ENCODE assay signal across 11 cellular contexts in the genomic region with DNA sequence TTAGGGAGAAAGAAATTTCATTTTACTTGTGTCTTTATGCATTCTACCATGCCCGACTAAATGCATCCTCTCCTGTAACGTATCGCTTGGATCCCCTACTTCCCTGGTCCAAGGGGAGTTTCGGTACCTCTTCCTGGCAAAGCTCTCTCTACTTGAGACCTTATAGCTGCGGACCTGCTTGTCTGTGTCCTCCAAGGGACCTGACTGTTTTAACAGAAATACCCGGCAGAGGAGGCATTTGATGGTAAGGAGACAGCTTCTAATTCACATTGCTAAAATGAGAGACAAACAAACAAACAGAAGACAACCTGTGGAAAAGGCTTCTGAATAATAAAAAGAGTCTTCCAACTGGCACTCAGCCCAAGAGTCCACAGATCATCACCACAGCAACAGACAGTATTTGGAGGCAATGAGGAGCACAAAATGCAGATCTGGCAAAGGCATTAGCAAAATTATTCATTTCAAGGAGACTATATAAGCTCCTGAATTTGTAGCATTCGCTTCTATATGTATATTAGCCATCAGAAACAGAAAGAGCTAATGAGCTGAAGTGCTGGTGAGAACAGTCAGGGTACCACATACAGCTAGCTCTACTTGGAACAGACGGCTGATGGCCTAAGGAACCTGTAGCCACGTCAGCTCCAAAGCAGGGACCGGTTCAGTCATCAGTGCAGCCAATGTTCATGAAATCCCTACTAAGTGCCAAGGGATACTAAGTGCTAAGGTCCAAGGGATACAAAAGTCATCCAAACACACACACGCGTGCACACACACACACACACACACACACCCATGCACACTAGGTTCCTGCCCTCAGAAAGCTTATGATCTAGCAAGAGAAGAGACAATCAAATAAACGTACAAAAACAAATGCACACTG. TPM values are rescaled to one million over a fixed set of nuclear protein-coding genes. Genes with fewer than 3 reads are reported as not detected.
DNase-seq lines count a peak whose midpoint lies in the region; ATAC-seq and TF ChIP-seq lines count a peak whose summit lies in the region.
"Had no signal": no experiment of that assay in that cellular context is flagged by ENCODE, and none has a peak within 500 bp of the region (broad histone marks: within the 10 kb centered on the region; RNA-seq: fewer than 3 reads in every experiment).

No MANE protein-coding gene starts in this region.

- no peaks in the 10 kb centered on the region for H3K36me3 ChIP-seq in lower lobe of right lung
- H3K36me3 ChIP-seq in thyroid gland: no peaks in the 10 kb centered on the region
- no peaks in the 10 kb centered on the region for H3K36me3 ChIP-seq in PC-3 (ENCODE audit: low read depth, low read length)

- POLR2A ChIA-PET in PC-3 (lab: Charles Lee; ENCODE audit: unreplicated experiment): no interaction called here

- no peaks in the 10 kb centered on the region for H3K79me2 ChIP-seq in PC-3 (ENCODE audit: low read length)

- H4K20me1 ChIP-seq in PC-3 (ENCODE audit: low read length): no peaks in the 10 kb centered on the region

- H3K4me1 ChIP-seq in lower lobe of right lung (peaks cover 21% of the 10 kb centered on the region), thyroid gland (peaks cover 25 to 32% of the 10 kb centered on the region in 2 donors), PC-3 (ENCODE audit: insufficient read depth, low read length) (no peaks in the 10 kb centered on the region)

- H3K9ac ChIP-seq in PC-3 (ENCODE audit: low read length): no peak overlapping the region

- no peaks in the 10 kb centered on the region for H3K9me3 ChIP-seq in lower lobe of right lung
- H3K9me3 ChIP-seq in thyroid gland: no peaks in the 10 kb centered on the region
- H3K9me3 ChIP-seq in PC-3 (ENCODE audit: low read length): no peaks in the 10 kb centered on the region

- H3K4me3 ChIP-seq in lower lobe of right lung (peak overlapping the region; percentile 23), thyroid gland (replicated peaks in 1 of 3) (no peak overlapping the region), PC-3 (ENCODE audit: low read length) (no peak overlapping the region)

- H3K4me2 ChIP-seq in PC-3 (ENCODE audit: low read length): no peak overlapping the region

- H2AFZ ChIP-seq in PC-3 (ENCODE audit: low read length): no peak overlapping the region

- no peaks in the 10 kb centered on the region for H3K9me2 ChIP-seq in PC-3 (replicated peaks; ENCODE audit: low read length)

- DNase-seq in NCI-H2196 (lab: John Stamatoyannopoulos, UW; ENCODE audit: unreplicated experiment) (peak; percentile 32), NCI-H2196 treated with DMSO at 0.1 percent for 48 hours (lab: John Stamatoyannopoulos, UW; ENCODE audit: unreplicated experiment) (no peak), dermis microvascular lymphatic vessel endothelial cell (ENCODE audit: low read depth in 2 of 2) (peak; percentile 23 to 56), lower lobe of right lung (no peak), thyroid gland (no peak), DMS53 (lab: John Stamatoyannopoulos, UW) (no peak), PC-3 (no peak)
- DNase-seq: KG1; NCI-H510A treated with DMSO at 0.1 percent for 48 hours; stimulated activated naive CD4-positive, alpha-beta T cell treated with Interleukin-2 at 50 U/mL for 16 hours had no signal

- WGBS in thyroid gland, 2 donors: 79 to 81% methylated on average over 13 of the region's 13 CpGs

- no peak for TF ChIP-seq POLR2A in thyroid gland (IDR thresholded peaks at IDR 0.05)

- H3F3A ChIP-seq in PC-3 (ENCODE audit: low read length, unreplicated experiment): no peaks in the 10 kb centered on the region

- TF ChIP-seq CTCF in lower lobe of right lung (IDR thresholded peaks at IDR 0.05) (no peak), thyroid gland (IDR thresholded peaks at IDR 0.05) (no peak), PC-3 (conservative IDR thresholded peaks at IDR 0.05; ENCODE audit: low read depth, low read length) (no peak)

- CTCF ChIA-PET in PC-3 (lab: Charles Lee): no interaction called here

- H3K27ac ChIP-seq in lower lobe of right lung (peak overlapping the region; percentile 66), thyroid gland (peak overlapping the region in 2 of 3 donors; percentile 21 to 34), PC-3 (ENCODE audit: low read length) (no peak overlapping the region)

- H3K27me3 ChIP-seq in lower lobe of right lung (ENCODE audit: low read depth): no peaks in the 10 kb centered on the region
- H3K27me3 ChIP-seq in thyroid gland: no peaks in the 10 kb centered on the region
- no peaks in the 10 kb centered on the region for H3K27me3 ChIP-seq in PC-3 (ENCODE audit: low read length)

- ATAC-seq in lower lobe of right lung: peak; percentile 31 to 38
- ATAC-seq in HG02970 (IDR thresholded peaks at IDR 0.05; ENCODE audit: low FRiP score, unreplicated experiment): no peak
- ATAC-seq in PC-3: no peak

- intact Hi-C loops in lower lobe of right lung (cut with DNase I): no loop called here
- intact Hi-C loops in thyroid gland (cut with DNase I): no loop called here
- intact Hi-C loops in PC-3 (cut with micrococcal nuclease): no loop called here

- BruUV-seq in PC-3 (replicated peaks; lab: Mats Ljungman, UMichigan): no TSS peak

RNA-seq across cellular contexts. Expression of gene MAP3K5, which starts 53.9 kb away (rescaled TPM):
- total RNA-seq in dermis microvascular lymphatic vessel endothelial cell (2.3 and 3.0 TPM in 2 replicates), lower lobe of right lung (32.0 TPM), thyroid gland (10 to 100 TPM; 28.1 to 68.0 (median 46.5) TPM), PC-3 (2014; rRNA removed) (4.3 and 5.0 TPM in 2 replicates)

Comparison
In these comparisons a context has a peak if more than half of its experiments do, and no peak if none do; other contexts are left out.
1. DNase-seq: peak in NCI-H2196 (single experiment) and dermis microvascular lymphatic vessel endothelial cell (2 of 2); none in NCI-H2196 treated with DMSO at 0.1 percent for 48 hours (single experiment), lower lobe of right lung (single experiment), thyroid gland (0 of 2), DMS53 (single experiment) and PC-3 (single experiment).
2. ATAC-seq: peak in lower lobe of right lung (2 of 2); none in HG02970 (single experiment) and PC-3 (single experiment).